In the genomic region with DNA sequence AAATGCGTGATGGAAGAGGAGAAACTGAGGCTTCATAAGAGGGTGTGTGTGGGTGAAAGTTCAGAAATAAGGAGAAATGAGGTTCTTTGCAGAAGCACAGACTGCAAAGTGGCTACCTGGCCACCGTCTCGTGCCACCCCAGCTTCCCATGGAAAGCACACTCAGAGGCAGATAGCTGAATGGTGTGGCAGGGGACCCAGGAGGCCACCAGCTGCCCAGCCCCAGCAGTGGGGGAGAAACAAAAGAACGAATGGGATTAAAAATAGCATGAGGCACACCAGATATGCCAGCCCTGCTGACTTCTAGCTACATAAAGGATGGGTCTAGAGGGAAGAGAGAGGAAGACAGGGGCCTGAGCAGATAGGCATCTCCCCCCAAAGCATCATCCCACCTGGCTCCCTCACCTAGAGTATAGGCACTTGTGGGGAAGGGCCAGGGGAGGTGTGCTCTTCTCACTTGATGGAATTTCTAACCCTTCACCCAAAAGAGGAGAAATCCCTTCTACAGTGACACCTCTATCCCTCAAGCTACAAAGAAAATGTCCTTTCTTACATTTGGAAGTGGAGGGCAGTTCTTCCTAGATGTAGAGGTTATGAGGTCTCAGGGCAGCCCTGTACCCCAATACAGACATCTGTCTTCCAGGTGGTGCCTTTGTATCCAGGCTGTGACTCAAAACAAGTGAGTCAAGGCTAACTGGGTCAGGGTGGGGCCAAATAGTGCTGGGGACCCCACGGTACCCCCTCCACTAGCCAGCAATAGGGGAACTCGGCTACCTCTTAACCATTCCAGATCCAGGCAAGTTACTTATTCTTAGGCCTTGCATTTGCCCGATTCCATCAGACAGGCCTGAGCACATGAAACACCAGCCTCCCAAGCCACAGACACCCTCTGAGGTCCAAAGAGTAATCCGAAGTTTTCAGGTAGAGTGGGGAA, we compare ENCODE assay signal across 8 cellular contexts. TPM values are rescaled to one million over a fixed set of nuclear protein-coding genes. Genes with fewer than 3 reads are reported as not detected.
DNase-seq lines count a peak whose midpoint lies in the region; ATAC-seq and TF ChIP-seq lines count a peak whose summit lies in the region.

No MANE protein-coding gene starts in this region.

- H3K4me3 ChIP-seq in Panc1 (ENCODE audit: low read depth in 2 of 2, low read length in 2 of 2) (peak overlapping the region; percentile 77 to 80), epithelial cell of esophagus (ENCODE audit: low read length) (peak overlapping the region; percentile 84), ovary (peak overlapping the region; percentile 66)

- no peak for TF ChIP-seq EP300 in ovary (IDR thresholded peaks at IDR 0.05)

- intact Hi-C loops in Panc1 (cut with micrococcal nuclease; ENCODE audit: unreplicated experiment) (no loop called here), ovary (cut with DNase I) (no loop called here)

- peaks cover 52% of the 10 kb centered on the region for H3K4me1 ChIP-seq in Panc1 (ENCODE audit: control insufficient read depth, insufficient read depth, low read length)
- peaks cover 25% of the 10 kb centered on the region for H3K4me1 ChIP-seq in ovary (ENCODE audit: insufficient read depth)

- no peak for ATAC-seq in Panc1
- no peak for ATAC-seq in HG02884 (IDR thresholded peaks at IDR 0.05; ENCODE audit: unreplicated experiment)
- ATAC-seq in GM18498 (IDR thresholded peaks at IDR 0.05; ENCODE audit: unreplicated experiment) = no peak

- H3K36me3 ChIP-seq in Panc1 (ENCODE audit: control insufficient read depth, insufficient read depth, low read length) (peaks cover 17% of the 10 kb centered on the region), ovary (no peaks in the 10 kb centered on the region)

- WGBS in ovary, 3 donors = 5 to 9% (median 8%) methylated on average over 8 of the region's 8 CpGs

- H3K9me3 ChIP-seq in Panc1 (ENCODE audit: control insufficient read depth, insufficient read depth, low read depth, low read length) (no peaks in the 10 kb centered on the region), ovary (no peaks in the 10 kb centered on the region)

- DNase-seq in EL = peak; percentile 45
- DNase-seq in Panc1 (ENCODE audit: low read depth, low spot score) = no peak
- DNase-seq in epithelial cell of esophagus (ENCODE audit: low read depth) = peak; percentile 36
- no peak for DNase-seq in ovary
- no peak for DNase-seq in NCI-H1694 (lab: John Stamatoyannopoulos, UW)
- no peak for DNase-seq in GM19240 (ENCODE audit: insufficient read length, low spot score)

- H3K27ac ChIP-seq in Panc1 (ENCODE audit: low read length) = peak overlapping the region; percentile 100
- H3K27ac ChIP-seq in ovary = peak overlapping the region; percentile 93 to 96

- POLR2A ChIA-PET in Panc1 (lab: Charles Lee) = interaction anchor here (0.7 to 0.9 kb wide), 2 partner anchors 19 to 22 kb away, joined by 3 to 4 read pairs; a partner anchor contains a TSS

- no peaks in the 10 kb centered on the region for H3K27me3 ChIP-seq in Panc1 (ENCODE audit: control insufficient read depth, insufficient read depth, low read length)
- no peaks in the 10 kb centered on the region for H3K27me3 ChIP-seq in ovary

- no peak for TF ChIP-seq POLR2A in ovary (IDR thresholded peaks at IDR 0.05)

- CTCF ChIA-PET in Panc1 (lab: Charles Lee) = interaction anchor here (0.6 kb wide), 1 partner anchor 71 kb away, joined by 4 read pairs; no protein-coding TSS in a partner anchor

- in situ Hi-C loops in Panc1 (cut with HindIII; ENCODE audit: low pct_unique_long_range_greater_than_20kb, low sequenced_read_pairs) = no loop called here

- TF ChIP-seq CTCF in Panc1 (IDR thresholded peaks at IDR 0.05) = no peak
- TF ChIP-seq CTCF in epithelial cell of esophagus (IDR thresholded peaks at IDR 0.05; ENCODE audit: insufficient read depth, low read depth, low read length, missing control alignments) = no peak
- TF ChIP-seq CTCF in ovary (IDR thresholded peaks at IDR 0.05) = no peak

- no TSS peak for BruUV-seq in Panc1 (replicated peaks; lab: Mats Ljungman, UMichigan)

RNA-seq across cellular contexts. Expression of a gene that starts 3.5 kb away (rescaled TPM):
- 325 TPM for total RNA-seq in Panc1 (2021; ENCODE audit: unreplicated experiment)
- 302 TPM for polyA plus RNA-seq in Panc1 (2012; ENCODE audit: insufficient read length)
- 100 to 1,000 TPM in 6 of 7 donors, 10 to 100 TPM in 1; 81.1 to 175 (median 146) TPM for total RNA-seq in ovary
- polyA plus RNA-seq in ovary = 100 to 1,000 TPM; 104 to 184 TPM

RNA-seq across cellular contexts. Expression of a gene that starts 7.1 kb away (rescaled TPM):
- total RNA-seq in Panc1 (2021; ENCODE audit: unreplicated experiment) = 80.4 TPM
- 109 TPM for polyA plus RNA-seq in Panc1 (2012; ENCODE audit: insufficient read length)
- total RNA-seq in ovary = 10 to 100 TPM; 23.1 to 83.3 (median 61.8) TPM
- polyA plus RNA-seq in ovary = 100 to 1,000 TPM in 1 of 2 donors, 10 to 100 TPM in 1; 71.3 to 173 TPM

RNA-seq across cellular contexts. Expression of a gene that starts 19.3 kb away (rescaled TPM):
- total RNA-seq in Panc1 (2021; ENCODE audit: unreplicated experiment) (78.5 TPM), ovary (10 to 100 TPM; 24.7 to 65.2 (median 50.9) TPM)
- 61.8 TPM for polyA plus RNA-seq in Panc1 (2012; ENCODE audit: insufficient read length)
- polyA plus RNA-seq in ovary = 10 to 100 TPM; 38.6 to 72.5 TPM

RNA-seq across cellular contexts. Expression of a gene that starts 19.4 kb away (rescaled TPM):
- total RNA-seq in Panc1 (2021; ENCODE audit: unreplicated experiment) (40.6 TPM), ovary (10 to 100 TPM; 11.7 to 33.8 (median 26.1) TPM)
- 26.9 TPM for polyA plus RNA-seq in Panc1 (2012; ENCODE audit: insufficient read length)
- polyA plus RNA-seq in ovary = 10 to 100 TPM; 13.6 to 58.7 TPM

RNA-seq across cellular contexts. Expression of a gene that starts 19.7 kb away (rescaled TPM):
- total RNA-seq in Panc1 (2021; ENCODE audit: unreplicated experiment) = 32.8 TPM
- polyA plus RNA-seq in Panc1 (2012; ENCODE audit: insufficient read length) = 37.7 TPM
- 10 to 100 TPM; 22.4 to 39.6 (median 33.2) TPM for total RNA-seq in ovary
- polyA plus RNA-seq in ovary = 10 to 100 TPM; 18.1 to 33.2 TPM

Comparison
In these comparisons a context has a peak if more than half of its experiments do, and no peak if none do; other contexts are left out.
1. DNase-seq: peak in EL (single experiment) and epithelial cell of esophagus (single experiment); none in Panc1 (single experiment), ovary (0 of 5), NCI-H1694 (single experiment) and GM19240 (single experiment).
2. Peak in every context shown above with its lines, with median percentiles within 50 percentile points of each other: H3K4me3 ChIP-seq.